8 cellular contexts compared by ENCODE assay signal in the genomic region with DNA sequence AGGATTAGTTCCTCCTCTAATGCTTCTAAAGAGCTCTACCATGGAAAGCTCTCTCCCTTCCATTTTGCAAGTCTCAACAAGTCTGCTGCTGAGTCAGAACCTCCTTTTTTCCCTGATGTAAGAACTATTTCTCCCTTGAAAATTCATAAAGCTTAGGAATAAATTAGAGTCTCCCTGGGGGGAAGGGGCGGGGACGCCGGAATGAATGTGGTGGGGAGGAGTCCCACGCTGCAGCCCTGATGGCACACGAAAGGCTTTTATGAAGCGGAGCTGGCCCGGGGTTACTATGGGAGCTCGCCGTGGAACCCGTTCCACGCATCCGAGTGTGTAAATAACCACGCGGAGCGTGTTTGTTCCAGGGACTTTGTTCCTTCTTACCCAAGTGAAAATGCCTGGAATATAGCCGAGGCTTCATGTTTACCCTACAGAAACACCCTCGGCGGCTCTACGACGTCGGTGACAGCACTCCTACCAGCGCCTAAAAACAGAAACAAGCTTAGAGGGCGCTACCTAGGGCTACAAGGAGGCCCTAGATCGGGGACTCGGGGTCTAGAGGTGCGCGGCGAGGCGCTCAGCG.
DNase-seq lines count a peak whose midpoint lies in the region; ATAC-seq and TF ChIP-seq lines count a peak whose summit lies in the region.

No MANE protein-coding gene starts in this region.

- peak overlapping the region; percentile 98 for H3K27ac ChIP-seq in epithelial cell of prostate

- POLR2A ChIA-PET in AG04449 (lab: Yijun Ruan, JAX) = interaction anchor here (0.6 to 1.0 kb wide), 5 partner anchors 32 to 1347 kb away, joined by 3 read pairs; no protein-coding TSS in a partner anchor

- peak overlapping the region; percentile 82 for H3K4me3 ChIP-seq in AG04449 (ENCODE audit: low read depth, low read length)

- CTCF ChIA-PET in AG04449 (lab: Yijun Ruan, JAX) = interaction anchor here (2.4 to 3.2 kb wide), 2 partner anchors 1345 to 1347 kb away, joined by 11 to 12 read pairs; no protein-coding TSS in a partner anchor

- ATAC-seq in GM18519 (IDR thresholded peaks at IDR 0.05; ENCODE audit: low FRiP score, unreplicated experiment) (peak; percentile 29), HG03060 (IDR thresholded peaks at IDR 0.05; ENCODE audit: low read depth, unreplicated experiment) (peak; percentile 29)

- DNase-seq in AG04449 (ENCODE audit: low read depth, low spot score) = peak; percentile 83
- peak; percentile 41 for DNase-seq in NCI-H345 treated with DMSO at 0.1 percent for 48 hours (lab: John Stamatoyannopoulos, UW; ENCODE audit: unreplicated experiment)
- DNase-seq in activated T-cell treated with anti-CD3 and anti-CD28 coated beads for 24 hours (ENCODE audit: low read depth) = peak; percentile 32
- DNase-seq in epithelial cell of prostate (ENCODE audit: low read depth, low spot score) = peak; percentile 71
- DNase-seq in middle frontal gyrus (ENCODE audit: extremely low spot score, low spot score) = peak; percentile 59
- peak; percentile 15 to 16 for DNase-seq in stimulated activated CD8-positive, alpha-beta memory T cell treated with anti-CD3 and anti-CD28 coated beads, Interleukin-4, amount 100 ng/mL, for 1 hour (ENCODE audit: low read depth in 2 of 2, low spot score in 1 of 2)

- TF ChIP-seq CTCF in AG04449 (IDR thresholded peaks at IDR 0.05; ENCODE audit: insufficient read depth, low read length, missing control alignments) = no peak

Comparison
In these comparisons a context has a peak if more than half of its experiments do, and no peak if none do; other contexts are left out.
1. Peak in every context shown above with its lines: DNase-seq, ATAC-seq, H3K4me3 ChIP-seq and H3K27ac ChIP-seq.
2. DNase-seq: peak in every context shown above with its lines; median percentile 83 in AG04449; 71 in epithelial cell of prostate; 59 in middle frontal gyrus; 41 in NCI-H345 treated with DMSO at 0.1 percent for 48 hours; 32 in activated T-cell treated with anti-CD3 and anti-CD28 coated beads for 24 hours; 16 in stimulated activated CD8-positive, alpha-beta memory T cell treated with anti-CD3 and anti-CD28 coated beads, Interleukin-4, amount 100 ng/mL, for 1 hour.